Comparison of ENCODE assay signal across 1 cellular context in genomic region chr17:2390199-2390880, GRCh38.
TF ChIP-seq lines count a peak whose summit lies in the region.

No MANE protein-coding gene starts in this region.

TF ChIP-seq in GM23338, 12 proteins besides CTCF, POLR2A, EP300 and RAD21:
- TF ChIP-seq ZNF331 (CRISPR knock-in tag; IDR thresholded peaks at IDR 0.05; ENCODE audit: low read depth) = no peak
- no peak for TF ChIP-seq STAT1 (IDR thresholded peaks at IDR 0.05; ENCODE audit: unreplicated experiment)
- no peak for TF ChIP-seq EZH2 (IDR thresholded peaks at IDR 0.05; ENCODE audit: low read depth, unreplicated experiment)
- TF ChIP-seq, protein P1, sequence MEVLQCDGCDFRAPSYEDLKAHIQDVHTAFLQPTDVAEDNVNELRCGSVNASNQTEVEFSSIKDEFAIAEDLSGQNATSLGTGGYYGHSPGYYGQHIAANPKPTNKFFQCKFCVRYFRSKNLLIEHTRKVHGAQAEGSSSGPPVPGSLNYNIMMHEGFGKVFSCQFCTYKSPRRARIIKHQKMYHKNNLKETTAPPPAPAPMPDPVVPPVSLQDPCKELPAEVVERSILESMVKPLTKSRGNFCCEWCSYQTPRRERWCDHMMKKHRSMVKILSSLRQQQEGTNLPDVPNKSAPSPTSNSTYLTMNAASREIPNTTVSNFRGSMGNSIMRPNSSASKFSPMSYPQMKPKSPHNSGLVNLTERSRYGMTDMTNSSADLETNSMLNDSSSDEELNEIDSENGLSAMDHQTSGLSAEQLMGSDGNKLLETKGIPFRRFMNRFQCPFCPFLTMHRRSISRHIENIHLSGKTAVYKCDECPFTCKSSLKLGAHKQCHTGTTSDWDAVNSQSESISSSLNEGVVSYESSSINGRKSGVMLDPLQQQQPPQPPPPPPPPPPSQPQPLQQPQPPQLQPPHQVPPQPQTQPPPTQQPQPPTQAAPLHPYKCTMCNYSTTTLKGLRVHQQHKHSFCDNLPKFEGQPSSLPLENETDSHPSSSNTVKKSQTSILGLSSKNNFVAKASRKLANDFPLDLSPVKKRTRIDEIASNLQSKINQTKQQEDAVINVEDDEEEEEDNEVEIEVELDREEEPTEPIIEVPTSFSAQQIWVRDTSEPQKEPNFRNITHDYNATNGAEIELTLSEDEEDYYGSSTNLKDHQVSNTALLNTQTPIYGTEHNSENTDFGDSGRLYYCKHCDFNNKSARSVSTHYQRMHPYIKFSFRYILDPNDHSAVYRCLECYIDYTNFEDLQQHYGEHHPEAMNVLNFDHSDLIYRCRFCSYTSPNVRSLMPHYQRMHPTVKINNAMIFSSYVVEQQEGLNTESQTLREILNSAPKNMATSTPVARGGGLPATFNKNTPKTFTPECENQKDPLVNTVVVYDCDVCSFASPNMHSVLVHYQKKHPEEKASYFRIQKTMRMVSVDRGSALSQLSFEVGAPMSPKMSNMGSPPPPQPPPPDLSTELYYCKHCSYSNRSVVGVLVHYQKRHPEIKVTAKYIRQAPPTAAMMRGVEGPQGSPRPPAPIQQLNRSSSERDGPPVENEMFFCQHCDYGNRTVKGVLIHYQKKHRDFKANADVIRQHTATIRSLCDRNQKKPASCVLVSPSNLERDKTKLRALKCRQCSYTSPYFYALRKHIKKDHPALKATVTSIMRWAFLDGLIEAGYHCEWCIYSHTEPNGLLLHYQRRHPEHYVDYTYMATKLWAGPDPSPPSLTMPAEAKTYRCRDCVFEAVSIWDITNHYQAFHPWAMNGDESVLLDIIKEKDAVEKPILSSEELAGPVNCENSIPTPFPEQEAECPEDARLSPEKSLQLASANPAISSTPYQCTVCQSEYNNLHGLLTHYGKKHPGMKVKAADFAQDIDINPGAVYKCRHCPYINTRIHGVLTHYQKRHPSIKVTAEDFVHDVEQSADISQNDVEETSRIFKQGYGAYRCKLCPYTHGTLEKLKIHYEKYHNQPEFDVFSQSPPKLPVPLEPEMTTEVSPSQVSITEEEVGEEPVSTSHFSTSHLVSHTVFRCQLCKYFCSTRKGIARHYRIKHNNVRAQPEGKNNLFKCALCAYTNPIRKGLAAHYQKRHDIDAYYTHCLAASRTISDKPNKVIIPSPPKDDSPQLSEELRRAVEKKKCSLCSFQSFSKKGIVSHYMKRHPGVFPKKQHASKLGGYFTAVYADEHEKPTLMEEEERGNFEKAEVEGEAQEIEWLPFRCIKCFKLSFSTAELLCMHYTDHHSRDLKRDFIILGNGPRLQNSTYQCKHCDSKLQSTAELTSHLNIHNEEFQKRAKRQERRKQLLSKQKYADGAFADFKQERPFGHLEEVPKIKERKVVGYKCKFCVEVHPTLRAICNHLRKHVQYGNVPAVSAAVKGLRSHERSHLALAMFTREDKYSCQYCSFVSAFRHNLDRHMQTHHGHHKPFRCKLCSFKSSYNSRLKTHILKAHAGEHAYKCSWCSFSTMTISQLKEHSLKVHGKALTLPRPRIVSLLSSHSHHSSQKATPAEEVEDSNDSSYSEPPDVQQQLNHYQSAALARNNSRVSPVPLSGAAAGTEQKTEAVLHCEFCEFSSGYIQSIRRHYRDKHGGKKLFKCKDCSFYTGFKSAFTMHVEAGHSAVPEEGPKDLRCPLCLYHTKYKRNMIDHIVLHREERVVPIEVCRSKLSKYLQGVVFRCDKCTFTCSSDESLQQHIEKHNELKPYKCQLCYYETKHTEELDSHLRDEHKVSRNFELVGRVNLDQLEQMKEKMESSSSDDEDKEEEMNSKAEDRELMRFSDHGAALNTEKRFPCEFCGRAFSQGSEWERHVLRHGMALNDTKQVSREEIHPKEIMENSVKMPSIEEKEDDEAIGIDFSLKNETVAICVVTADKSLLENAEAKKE (CRISPR knock-in tag; IDR thresholded peaks at IDR 0.05) = no peak
- no peak for TF ChIP-seq JUNB (IDR thresholded peaks at IDR 0.05; ENCODE audit: unreplicated experiment)
